17 cellular contexts compared by ENCODE assay signal in the genomic region with DNA sequence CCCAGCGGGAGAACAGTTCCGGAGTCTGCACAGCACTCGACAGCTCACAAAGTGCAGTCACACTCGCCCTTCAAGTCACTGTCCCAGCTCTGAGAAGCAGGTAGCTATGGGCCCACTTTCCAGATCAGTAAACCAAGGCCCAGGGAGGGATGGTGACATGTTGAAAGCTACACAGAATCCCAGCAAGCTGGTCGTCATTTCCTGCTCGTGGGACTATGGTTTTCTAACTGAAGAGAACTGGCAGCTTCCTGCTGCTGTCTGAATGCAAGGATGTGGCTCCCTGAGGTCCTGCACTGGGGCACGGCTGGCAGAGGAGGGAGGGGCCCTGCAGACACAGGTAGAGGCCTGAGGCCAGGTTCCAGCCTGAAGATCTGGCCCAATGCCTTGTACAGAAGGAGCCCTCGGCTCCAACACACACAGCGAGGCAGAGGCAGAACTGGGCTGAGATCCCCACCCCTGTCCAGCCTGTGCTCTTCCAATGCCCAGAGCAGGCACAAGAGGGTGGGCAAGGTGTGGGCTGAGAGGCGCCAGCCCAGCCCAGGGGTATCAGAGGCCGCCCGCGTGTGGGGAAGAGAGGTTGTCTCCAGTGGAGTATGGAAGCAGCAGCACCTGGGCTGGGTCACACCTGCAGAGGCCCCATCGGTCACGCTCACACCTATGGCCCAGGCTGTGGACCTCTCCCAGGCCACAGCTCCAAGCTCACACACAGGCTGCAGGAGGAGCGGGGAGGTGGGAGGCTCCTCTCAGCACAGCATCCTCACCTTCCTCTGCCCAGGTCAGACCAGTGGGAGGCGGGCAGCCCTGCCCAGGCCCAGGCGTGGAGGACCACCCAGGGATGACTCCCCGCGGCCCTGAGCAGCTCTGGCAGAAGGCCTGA.
"Had no signal": no experiment of that assay in that cellular context is flagged by ENCODE, and none has a peak within 500 bp of the region (broad histone marks: within the 10 kb centered on the region; RNA-seq: fewer than 3 reads in every experiment).

No MANE protein-coding gene starts in this region.

- H3K4me3 Mint-ChIP-seq: activated CD4-positive, alpha-beta T cell treated with anti-CD3 and anti-CD28 coated beads, Interleukin-2, amount 10 ng/mL, durations not matched to agents 24 days and 14 days; activated CD8-positive, alpha-beta T cell treated with anti-CD3 and anti-CD28 coated beads for 36 hours; activated naive CD4-positive, alpha-beta T cell treated with anti-CD3 and anti-CD28 coated beads for 36 hours; activated naive CD8-positive, alpha-beta T cell treated with anti-CD3 and anti-CD28 coated beads, Interleukin-2, amount 50 U/mL, for 24 hours; activated T-cell treated with anti-CD3 and anti-CD28 coated beads, Interleukin-2, amount 50 U/mL, for 4 hours; central memory CD8-positive, alpha-beta T cell; stimulated activated naive CD8-positive, alpha-beta T cell treated with anti-CD3 and anti-CD28 coated beads, Interleukin-15, amount 100 ng/mL, for 72 hours; T-helper 1 cell treated with Interleukin-12 subunit alpha and Interleukin-12 subunit beta and Interleukin-4 antibody, amounts not matched to agents 30 μg/mL and 1 μg/mL, for 36 hours; type B pancreatic cell had no signal

- H3K27me3 Mint-ChIP-seq: activated CD4-positive, alpha-beta T cell treated with anti-CD3 and anti-CD28 coated beads, Interleukin-2, amount 10 ng/mL, durations not matched to agents 24 days and 14 days; activated CD8-positive, alpha-beta T cell treated with anti-CD3 and anti-CD28 coated beads for 36 hours; activated naive CD8-positive, alpha-beta T cell treated with anti-CD3 and anti-CD28 coated beads, Interleukin-2, amount 50 U/mL, for 24 hours; central memory CD8-positive, alpha-beta T cell; stimulated activated naive CD8-positive, alpha-beta T cell treated with anti-CD3 and anti-CD28 coated beads, Interleukin-15, amount 100 ng/mL, for 72 hours; type B pancreatic cell had no signal

- H3K36me3 ChIP-seq: brain microvascular endothelial cell, colonic mucosa, heart right ventricle, lower lobe of right lung, prostate gland, right atrium auricular region had no signal

- H3K27ac Mint-ChIP-seq: activated CD4-positive, alpha-beta T cell treated with anti-CD3 and anti-CD28 coated beads, Interleukin-2, amount 10 ng/mL, durations not matched to agents 24 days and 14 days; activated CD8-positive, alpha-beta T cell treated with anti-CD3 and anti-CD28 coated beads for 36 hours; activated naive CD4-positive, alpha-beta T cell treated with anti-CD3 and anti-CD28 coated beads for 36 hours; activated naive CD8-positive, alpha-beta T cell treated with anti-CD3 and anti-CD28 coated beads, Interleukin-2, amount 50 U/mL, for 24 hours; T-helper 1 cell treated with Interleukin-12 subunit alpha and Interleukin-12 subunit beta and Interleukin-4 antibody, amounts not matched to agents 30 μg/mL and 1 μg/mL, for 36 hours; type B pancreatic cell had no signal

- ATAC-seq: activated CD8-positive, alpha-beta T cell treated with anti-CD3 and anti-CD28 coated beads for 36 hours; activated naive CD8-positive, alpha-beta T cell treated with anti-CD3 and anti-CD28 coated beads, Interleukin-2, amount 50 U/mL, for 24 hours; activated T-cell treated with anti-CD3 and anti-CD28 coated beads, Interleukin-2, amount 50 U/mL, for 4 hours; gastroesophageal sphincter; heart right ventricle; lower lobe of right lung; stimulated activated naive CD8-positive, alpha-beta T cell treated with anti-CD3 and anti-CD28 coated beads, Interleukin-15, amount 100 ng/mL, for 72 hours had no signal

- H3K9me3 ChIP-seq: colonic mucosa, gastroesophageal sphincter, heart right ventricle, lower lobe of right lung, prostate gland, right atrium auricular region had no signal

- H3K36me3 Mint-ChIP-seq: type B pancreatic cell had no signal

- DNase-seq: activated CD4-positive, alpha-beta T cell treated with anti-CD3 and anti-CD28 coated beads, Interleukin-2, amount 10 ng/mL, durations not matched to agents 24 days and 14 days; activated CD8-positive, alpha-beta T cell treated with anti-CD3 and anti-CD28 coated beads for 36 hours; activated naive CD4-positive, alpha-beta T cell treated with anti-CD3 and anti-CD28 coated beads for 36 hours; activated naive CD8-positive, alpha-beta T cell treated with anti-CD3 and anti-CD28 coated beads, Interleukin-2, amount 50 U/mL, for 24 hours; activated T-cell treated with anti-CD3 and anti-CD28 coated beads, Interleukin-2, amount 50 U/mL, for 4 hours; anterior cingulate cortex; brain microvascular endothelial cell; colonic mucosa; heart right ventricle; lower lobe of right lung; stimulated activated naive CD8-positive, alpha-beta T cell treated with anti-CD3 and anti-CD28 coated beads, Interleukin-15, amount 100 ng/mL, for 72 hours had no signal

- H3K27ac ChIP-seq: brain microvascular endothelial cell, colonic mucosa, gastroesophageal sphincter, heart right ventricle, lower lobe of right lung, prostate gland, right atrium auricular region had no signal

- H3K4me3 ChIP-seq: colonic mucosa, gastroesophageal sphincter, heart right ventricle, lower lobe of right lung, prostate gland, right atrium auricular region had no signal

- H3K4me1 Mint-ChIP-seq: activated CD4-positive, alpha-beta T cell treated with anti-CD3 and anti-CD28 coated beads, Interleukin-2, amount 10 ng/mL, durations not matched to agents 24 days and 14 days; activated naive CD8-positive, alpha-beta T cell treated with anti-CD3 and anti-CD28 coated beads, Interleukin-2, amount 50 U/mL, for 24 hours; central memory CD8-positive, alpha-beta T cell; stimulated activated naive CD8-positive, alpha-beta T cell treated with anti-CD3 and anti-CD28 coated beads, Interleukin-15, amount 100 ng/mL, for 72 hours had no signal

- H3K27me3 ChIP-seq: brain microvascular endothelial cell, colonic mucosa, gastroesophageal sphincter, right atrium auricular region had no signal

- H3K9me3 Mint-ChIP-seq: activated CD4-positive, alpha-beta T cell treated with anti-CD3 and anti-CD28 coated beads, Interleukin-2, amount 10 ng/mL, durations not matched to agents 24 days and 14 days; activated CD8-positive, alpha-beta T cell treated with anti-CD3 and anti-CD28 coated beads for 36 hours; activated naive CD4-positive, alpha-beta T cell treated with anti-CD3 and anti-CD28 coated beads for 36 hours; activated naive CD8-positive, alpha-beta T cell treated with anti-CD3 and anti-CD28 coated beads, Interleukin-2, amount 50 U/mL, for 24 hours; activated T-cell treated with anti-CD3 and anti-CD28 coated beads, Interleukin-2, amount 50 U/mL, for 4 hours; central memory CD8-positive, alpha-beta T cell; stimulated activated naive CD8-positive, alpha-beta T cell treated with anti-CD3 and anti-CD28 coated beads, Interleukin-15, amount 100 ng/mL, for 72 hours; T-helper 1 cell treated with Interleukin-12 subunit alpha and Interleukin-12 subunit beta and Interleukin-4 antibody, amounts not matched to agents 30 μg/mL and 1 μg/mL, for 36 hours; type B pancreatic cell had no signal

- H3K4me1 ChIP-seq: colonic mucosa, gastroesophageal sphincter, heart right ventricle, lower lobe of right lung, prostate gland, right atrium auricular region had no signal
